ENCODE assay signal across 8 cellular contexts in the genomic region with DNA sequence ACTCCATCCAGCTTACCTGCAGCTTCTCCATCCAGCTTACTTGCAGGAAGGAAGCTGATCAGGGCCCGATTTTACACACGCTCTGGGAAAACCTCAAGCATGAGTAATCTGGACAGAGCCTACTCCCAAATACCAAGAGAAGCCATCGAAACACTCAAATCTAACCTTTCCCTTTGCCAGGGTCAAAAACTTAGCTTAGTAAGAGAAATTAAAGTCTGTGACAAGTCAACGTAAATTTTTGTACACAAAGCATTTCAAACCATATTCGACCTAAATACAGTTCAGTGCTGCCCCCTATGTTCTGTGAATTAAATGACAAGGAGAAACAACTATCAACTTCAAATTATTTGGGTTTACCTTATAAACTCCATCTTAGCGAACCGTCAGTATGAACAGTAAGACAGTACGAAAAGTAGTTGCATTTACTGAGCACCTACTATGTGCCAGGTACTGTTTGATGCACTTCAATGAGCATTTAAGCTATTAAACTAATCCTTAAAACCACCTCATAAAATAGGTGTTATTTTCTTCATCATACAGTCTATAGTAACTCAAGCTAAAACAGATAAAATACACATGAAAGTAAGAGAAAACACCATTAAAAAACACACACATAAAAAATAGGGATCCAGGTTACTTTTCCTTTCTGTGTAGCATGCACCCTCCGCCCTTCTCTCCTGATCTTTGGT. TPM values are rescaled to one million over a fixed set of nuclear protein-coding genes. Genes with fewer than 3 reads are reported as not detected.
DNase-seq lines count a peak whose midpoint lies in the region; TF ChIP-seq lines count a peak whose summit lies in the region.

No MANE protein-coding gene starts in this region.

- no peaks in the 10 kb centered on the region for H3K27me3 Mint-ChIP-seq in neural crest cell (ENCODE audit: low read depth)

- H3K9me3 Mint-ChIP-seq in neural crest cell, result no peaks in the 10 kb centered on the region

- H3K36me3 Mint-ChIP-seq in neural crest cell (ENCODE audit: low read depth), result peaks cover 26% of the 10 kb centered on the region

- no peak overlapping the region for H3K27ac Mint-ChIP-seq in neural crest cell (ENCODE audit: unreplicated experiment)

- peak; percentile 71 for TF ChIP-seq CTCF in neural crest cell (conservative IDR thresholded peaks at IDR 0.05)
- TF ChIP-seq CTCF in GM20000 (IDR thresholded peaks at IDR 0.05; ENCODE audit: extremely low read depth, missing control alignments), result no peak

- DNase-seq in GM04504 (ENCODE audit: low read depth) (peak; percentile 62), NCI-H526 treated with DMSO at 0.1 percent for 48 hours (lab: John Stamatoyannopoulos, UW) (peak; percentile 9), dermis blood vessel endothelial cell (peak; percentile 55), neural crest cell (ENCODE audit: low read depth, low spot score) (no peak), COR-L47 (lab: John Stamatoyannopoulos, UW) (no peak), GM20000 (ENCODE audit: low spot score) (no peak), NCI-H2081 treated with DMSO at 0.1 percent for 48 hours (lab: John Stamatoyannopoulos, UW) (no peak)
- no peak for DNase-seq in stimulated activated CD8-positive, alpha-beta memory T cell treated with anti-CD3 and anti-CD28 coated beads, Interleukin-4, amount 100 ng/mL, for 48 hours

- H3K4me1 Mint-ChIP-seq in neural crest cell, result no peaks in the 10 kb centered on the region

- no peak overlapping the region for H3K4me3 Mint-ChIP-seq in neural crest cell

RNA-seq across cellular contexts. Expression of a gene that starts 36.9 kb away (rescaled TPM):
- total RNA-seq in dermis blood vessel endothelial cell, result 67.5 and 74.2 TPM in 2 replicates
- total RNA-seq in neural crest cell, result 28.4 and 29.9 TPM in 2 replicates

Comparison
In these comparisons a context has a peak if more than half of its experiments do, and no peak if none do; other contexts are left out.
1. DNase-seq: peak in GM04504 (single experiment), NCI-H526 treated with DMSO at 0.1 percent for 48 hours (single experiment) and dermis blood vessel endothelial cell (single experiment); none in neural crest cell (single experiment), COR-L47 (single experiment), GM20000 (single experiment), stimulated activated CD8-positive, alpha-beta memory T cell treated with anti-CD3 and anti-CD28 coated beads, Interleukin-4, amount 100 ng/mL, for 48 hours (single experiment) and NCI-H2081 treated with DMSO at 0.1 percent for 48 hours (single experiment).